9 cellular contexts compared by ENCODE assay signal in the genomic region with DNA sequence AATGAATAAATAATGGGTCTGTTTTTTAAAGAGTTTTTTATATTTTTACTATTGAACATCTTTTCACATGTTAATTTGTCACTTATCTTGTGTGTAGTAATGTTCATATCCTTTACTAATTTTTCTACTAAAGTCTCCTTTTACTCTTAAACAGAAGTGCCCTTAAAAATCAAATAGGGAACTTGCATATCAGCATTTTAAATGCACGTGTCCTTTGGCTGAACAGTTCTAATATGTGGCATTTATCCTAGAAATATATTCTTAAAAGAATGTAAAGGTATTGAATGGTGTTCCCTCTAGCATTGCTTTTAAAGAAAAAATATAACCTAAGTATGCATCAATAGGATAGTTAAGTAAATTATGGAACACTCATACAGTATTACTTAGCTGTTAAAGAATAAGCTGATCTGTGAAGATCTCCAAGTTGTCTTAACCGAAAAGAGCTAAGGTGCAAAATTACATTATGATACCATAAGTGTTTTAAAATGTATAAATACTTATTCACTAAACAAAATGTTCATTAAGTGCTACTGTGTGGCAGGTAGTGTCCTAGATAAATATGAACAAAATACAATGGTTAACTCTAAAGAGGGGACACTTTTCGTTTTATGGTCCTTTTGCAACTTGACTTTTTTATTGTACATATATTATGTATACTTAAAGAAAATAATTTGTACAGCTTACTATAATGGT. TPM values are rescaled to one million over a fixed set of nuclear protein-coding genes. Genes with fewer than 3 reads are reported as not detected.
DNase-seq lines count a peak whose midpoint lies in the region; ATAC-seq and TF ChIP-seq lines count a peak whose summit lies in the region.
"Had no signal": no experiment of that assay in that cellular context is flagged by ENCODE, and none has a peak within 500 bp of the region (broad histone marks: within the 10 kb centered on the region; RNA-seq: fewer than 3 reads in every experiment).

No MANE protein-coding gene starts in this region.

- H3K27ac ChIP-seq in HL-60 (replicated peaks) (no peak overlapping the region; the same call in 1 of the 2 replicates), hepatocyte (no peak overlapping the region)

- H2AFZ ChIP-seq in hepatocyte, result peak overlapping the region; percentile 97

- no peaks in the 10 kb centered on the region for H3K9me3 Mint-ChIP-seq in stimulated activated effector memory CD8-positive, alpha-beta T cell treated with anti-CD3 and anti-CD28 coated beads, Interleukin-12 subunit alpha, Interleukin-12 subunit beta, amount 100 ng/mL, for 72 hours

- peak overlapping the region; percentile 66 for H3K4me3 Mint-ChIP-seq in stimulated activated effector memory CD8-positive, alpha-beta T cell treated with anti-CD3 and anti-CD28 coated beads, Interleukin-12 subunit alpha, Interleukin-12 subunit beta, amount 100 ng/mL, for 72 hours

- H3K9me2 ChIP-seq in hepatocyte (replicated peaks; ENCODE audit: insufficient read depth), result no peaks in the 10 kb centered on the region

- no peaks in the 10 kb centered on the region for H3K27me3 ChIP-seq in HL-60 (ENCODE audit: insufficient read depth, poor library complexity, severe bottlenecking)
- H3K27me3 ChIP-seq in hepatocyte, result no peaks in the 10 kb centered on the region

- H3K36me3 Mint-ChIP-seq in stimulated activated effector memory CD8-positive, alpha-beta T cell treated with anti-CD3 and anti-CD28 coated beads, Interleukin-12 subunit alpha, Interleukin-12 subunit beta, amount 100 ng/mL, for 72 hours, result peaks cover 9% of the 10 kb centered on the region

- no peak overlapping the region for H3K27ac Mint-ChIP-seq in stimulated activated effector memory CD8-positive, alpha-beta T cell treated with anti-CD3 and anti-CD28 coated beads, Interleukin-12 subunit alpha, Interleukin-12 subunit beta, amount 100 ng/mL, for 72 hours

- DNase-seq in HL-60 (ENCODE audit: low read depth in 1 of 2, low spot score in 1 of 2) (no peak), hepatocyte (ENCODE audit: low spot score) (no peak), posterior vena cava (ENCODE audit: low spot score) (no peak), cerebellum (ENCODE audit: low spot score) (no peak), NCI-H2171 treated with DMSO at 0.1 percent for 48 hours (lab: John Stamatoyannopoulos, UW) (no peak)
- DNase-seq in stimulated activated effector memory CD8-positive, alpha-beta T cell treated with anti-CD3 and anti-CD28 coated beads, Interleukin-12 subunit alpha, Interleukin-12 subunit beta, amount 100 ng/mL, for 72 hours (ENCODE audit: low spot score in 2 of 2), result no peak

- H3K36me3 ChIP-seq in hepatocyte (replicated peaks; ENCODE audit: insufficient read depth, low read depth), result no peaks in the 10 kb centered on the region

- peak overlapping the region; percentile 66 for H3K4me3 ChIP-seq in HL-60 (replicated peaks; ENCODE audit: insufficient read depth, low read length)
- peak overlapping the region; percentile 82 for H3K4me3 ChIP-seq in WI38 (ENCODE audit: low read depth, low read length)
- peak overlapping the region; percentile 94 for H3K4me3 ChIP-seq in hepatocyte

- no peaks in the 10 kb centered on the region for H3K9me3 ChIP-seq in hepatocyte (ENCODE audit: low read depth)

- WGBS in hepatocyte (ENCODE audit: low lambda C conversion rate, missing lambda C conversion rate), result 48% methylated on average over 3 of the region's 3 CpGs

- peaks cover 10% of the 10 kb centered on the region for H3K4me1 Mint-ChIP-seq in stimulated activated effector memory CD8-positive, alpha-beta T cell treated with anti-CD3 and anti-CD28 coated beads, Interleukin-12 subunit alpha, Interleukin-12 subunit beta, amount 100 ng/mL, for 72 hours

- H3K4me1 ChIP-seq in hepatocyte (ENCODE audit: insufficient read depth), result peaks cover 5% of the 10 kb centered on the region

- no peaks in the 10 kb centered on the region for H4K20me1 ChIP-seq in hepatocyte (ENCODE audit: insufficient read depth, poor library complexity, severe bottlenecking)

- peak overlapping the region; percentile 84 for H3K4me2 ChIP-seq in hepatocyte

- ATAC-seq in stimulated activated effector memory CD8-positive, alpha-beta T cell treated with anti-CD3 and anti-CD28 coated beads, Interleukin-12 subunit alpha, Interleukin-12 subunit beta, amount 100 ng/mL, for 72 hours, result no peak
- ATAC-seq in HG02571 (IDR thresholded peaks at IDR 0.05; ENCODE audit: unreplicated experiment), result no peak

- H3K79me2 ChIP-seq in hepatocyte, result peaks cover 16% of the 10 kb centered on the region

- intact Hi-C loops in posterior vena cava (cut with DNase I), result no loop called here

- TF ChIP-seq CTCF in HL-60 (IDR thresholded peaks at IDR 0.05; ENCODE audit: insufficient read depth, low read length), result no peak
- no peak for TF ChIP-seq CTCF in WI38 (IDR thresholded peaks at IDR 0.05; ENCODE audit: low read depth, low read length)
- TF ChIP-seq CTCF in hepatocyte (IDR thresholded peaks at IDR 0.05; ENCODE audit: poor library complexity), result no peak

RNA-seq across cellular contexts. Expression of a gene that starts 0.6 kb away (rescaled TPM):
- 5.1 and 6.2 TPM in 2 replicates for total RNA-seq in hepatocyte
- polyA plus RNA-seq in hepatocyte, result 2.5 and 3.1 TPM in 2 replicates
- 1 to 10 TPM; 6.0 to 6.4 TPM for total RNA-seq in posterior vena cava
- total RNA-seq in cerebellum, result 12.0 TPM

RNA-seq across cellular contexts. Expression of a gene that starts 13.8 kb away (rescaled TPM):
- total RNA-seq in hepatocyte, result 14.7 and 24.4 TPM in 2 replicates
- 7.6 and 7.8 TPM in 2 replicates for polyA plus RNA-seq in hepatocyte
- 10 to 100 TPM; 15.8 to 18.8 TPM for total RNA-seq in posterior vena cava
- 35.5 TPM for total RNA-seq in cerebellum

RNA-seq across cellular contexts. Expression of a gene that starts 21.6 kb away (rescaled TPM):
- total RNA-seq in hepatocyte, result 0.17 TPM in 1 of 2 replicates, not detected in the other
- polyA plus RNA-seq in hepatocyte, result not detected in 2 replicates
- total RNA-seq in posterior vena cava, result 1 to 10 TPM; 2.7 to 2.8 TPM
- total RNA-seq in cerebellum, result 2.5 TPM
- total RNA-seq: T-helper 2 cell treated with Interferon-gamma antibody and Interleukin-4, amounts not matched to agents 100 ng/mL and 5 ng/mL, for 36 hours had no signal

RNA-seq across cellular contexts. Expression of a gene that starts 28.7 kb away (rescaled TPM):
- total RNA-seq in hepatocyte (3.1 and 4.3 TPM in 2 replicates), posterior vena cava (1 to 10 TPM; 3.1 to 5.6 TPM), cerebellum (6.7 TPM)
- polyA plus RNA-seq in hepatocyte, result 3.1 and 3.5 TPM in 2 replicates

RNA-seq across cellular contexts. Expression of a gene that starts 55.2 kb away (rescaled TPM):
- total RNA-seq in hepatocyte (2.6 and 4.6 TPM in 2 replicates), posterior vena cava (10 to 100 TPM; 13.1 to 14.6 TPM), cerebellum (10.6 TPM)
- 1.8 and 3.4 TPM in 2 replicates for polyA plus RNA-seq in hepatocyte
